Comparison of ENCODE assay signal across 1 cellular context in the genomic region with DNA sequence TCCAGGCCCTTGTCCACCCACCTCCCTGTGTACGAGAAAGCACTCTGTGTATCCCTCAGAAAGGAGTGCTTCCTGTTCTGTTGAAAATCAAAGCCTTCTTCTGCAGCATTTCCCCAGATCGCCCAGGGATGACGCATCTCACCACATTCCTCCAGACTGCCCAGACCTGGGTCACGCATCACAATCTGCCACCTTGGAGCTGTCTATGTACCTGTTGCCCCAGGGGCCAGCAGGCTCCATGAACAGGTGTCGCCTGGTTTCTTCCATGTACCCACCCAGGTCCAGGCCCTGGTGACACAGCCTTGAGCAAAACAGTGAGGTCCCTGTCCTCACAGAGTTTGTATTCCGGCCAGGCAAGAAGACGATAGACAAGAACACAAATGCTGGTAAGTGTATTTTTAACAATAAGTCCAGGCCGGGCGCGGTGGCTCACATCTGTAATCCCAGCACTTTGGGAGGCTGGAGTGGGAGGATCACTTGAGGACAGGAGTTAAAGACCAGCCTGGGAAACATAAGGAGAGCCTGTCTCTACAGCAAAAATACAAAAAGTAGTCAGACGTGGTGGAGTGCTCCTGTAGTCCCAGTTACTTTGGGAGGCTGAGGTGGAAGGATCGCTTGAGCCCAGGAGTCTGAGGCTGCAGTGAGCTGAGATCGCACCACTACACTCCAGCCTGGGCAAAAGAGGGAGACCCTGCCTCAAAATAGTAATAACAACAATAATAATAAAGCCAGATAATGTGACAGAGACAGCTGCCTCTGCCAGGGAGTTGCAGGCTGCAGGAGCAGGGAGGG.
TF ChIP-seq lines count a peak whose summit lies in the region.

No MANE protein-coding gene starts in this region.

TF ChIP-seq in WTC11, 78 proteins besides CTCF, POLR2A, EP300 and RAD21 (continued from another document):
- TF ChIP-seq JAZF1 (CRISPR knock-in tag; IDR thresholded peaks at IDR 0.05) (no peak), ESRRA (CRISPR knock-in tag; IDR thresholded peaks at IDR 0.05; ENCODE audit: borderline replicate concordance) (no peak), NFYB (CRISPR knock-in tag; conservative IDR thresholded peaks at IDR 0.05; ENCODE audit: low read depth) (no peak), TCF7 (CRISPR knock-in tag; IDR thresholded peaks at IDR 0.05; ENCODE audit: low read depth) (no peak)
- TF ChIP-seq, protein P1, sequence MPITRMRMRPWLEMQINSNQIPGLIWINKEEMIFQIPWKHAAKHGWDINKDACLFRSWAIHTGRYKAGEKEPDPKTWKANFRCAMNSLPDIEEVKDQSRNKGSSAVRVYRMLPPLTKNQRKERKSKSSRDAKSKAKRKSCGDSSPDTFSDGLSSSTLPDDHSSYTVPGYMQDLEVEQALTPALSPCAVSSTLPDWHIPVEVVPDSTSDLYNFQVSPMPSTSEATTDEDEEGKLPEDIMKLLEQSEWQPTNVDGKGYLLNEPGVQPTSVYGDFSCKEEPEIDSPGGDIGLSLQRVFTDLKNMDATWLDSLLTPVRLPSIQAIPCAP (CRISPR knock-in tag; IDR thresholded peaks at IDR 0.05) = no peak
- TF ChIP-seq, protein P2, sequence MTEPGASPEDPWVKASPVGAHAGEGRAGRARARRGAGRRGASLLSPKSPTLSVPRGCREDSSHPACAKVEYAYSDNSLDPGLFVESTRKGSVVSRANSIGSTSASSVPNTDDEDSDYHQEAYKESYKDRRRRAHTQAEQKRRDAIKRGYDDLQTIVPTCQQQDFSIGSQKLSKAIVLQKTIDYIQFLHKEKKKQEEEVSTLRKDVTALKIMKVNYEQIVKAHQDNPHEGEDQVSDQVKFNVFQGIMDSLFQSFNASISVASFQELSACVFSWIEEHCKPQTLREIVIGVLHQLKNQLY (CRISPR knock-in tag; IDR thresholded peaks at IDR 0.05) = no peak
- TF ChIP-seq, protein P3, sequence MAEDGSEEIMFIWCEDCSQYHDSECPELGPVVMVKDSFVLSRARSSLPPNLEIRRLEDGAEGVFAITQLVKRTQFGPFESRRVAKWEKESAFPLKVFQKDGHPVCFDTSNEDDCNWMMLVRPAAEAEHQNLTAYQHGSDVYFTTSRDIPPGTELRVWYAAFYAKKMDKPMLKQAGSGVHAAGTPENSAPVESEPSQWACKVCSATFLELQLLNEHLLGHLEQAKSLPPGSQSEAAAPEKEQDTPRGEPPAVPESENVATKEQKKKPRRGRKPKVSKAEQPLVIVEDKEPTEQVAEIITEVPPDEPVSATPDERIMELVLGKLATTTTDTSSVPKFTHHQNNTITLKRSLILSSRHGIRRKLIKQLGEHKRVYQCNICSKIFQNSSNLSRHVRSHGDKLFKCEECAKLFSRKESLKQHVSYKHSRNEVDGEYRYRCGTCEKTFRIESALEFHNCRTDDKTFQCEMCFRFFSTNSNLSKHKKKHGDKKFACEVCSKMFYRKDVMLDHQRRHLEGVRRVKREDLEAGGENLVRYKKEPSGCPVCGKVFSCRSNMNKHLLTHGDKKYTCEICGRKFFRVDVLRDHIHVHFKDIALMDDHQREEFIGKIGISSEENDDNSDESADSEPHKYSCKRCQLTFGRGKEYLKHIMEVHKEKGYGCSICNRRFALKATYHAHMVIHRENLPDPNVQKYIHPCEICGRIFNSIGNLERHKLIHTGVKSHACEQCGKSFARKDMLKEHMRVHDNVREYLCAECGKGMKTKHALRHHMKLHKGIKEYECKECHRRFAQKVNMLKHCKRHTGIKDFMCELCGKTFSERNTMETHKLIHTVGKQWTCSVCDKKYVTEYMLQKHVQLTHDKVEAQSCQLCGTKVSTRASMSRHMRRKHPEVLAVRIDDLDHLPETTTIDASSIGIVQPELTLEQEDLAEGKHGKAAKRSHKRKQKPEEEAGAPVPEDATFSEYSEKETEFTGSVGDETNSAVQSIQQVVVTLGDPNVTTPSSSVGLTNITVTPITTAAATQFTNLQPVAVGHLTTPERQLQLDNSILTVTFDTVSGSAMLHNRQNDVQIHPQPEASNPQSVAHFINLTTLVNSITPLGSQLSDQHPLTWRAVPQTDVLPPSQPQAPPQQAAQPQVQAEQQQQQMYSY (CRISPR knock-in tag; IDR thresholded peaks at IDR 0.05) = no peak
TF ChIP-seq in WTC11: peak in this region for 0.
